Comparison of ENCODE assay signal across 9 cellular contexts in genomic region chr3:132730891-132731580, GRCh38. TPM values are rescaled to one million over a fixed set of nuclear protein-coding genes. Genes with fewer than 3 reads are reported as not detected.
DNase-seq lines count a peak whose midpoint lies in the region; ATAC-seq and TF ChIP-seq lines count a peak whose summit lies in the region.
"Had no signal": no experiment of that assay in that cellular context is flagged by ENCODE, and none has a peak within 500 bp of the region (broad histone marks: within the 10 kb centered on the region; RNA-seq: fewer than 3 reads in every experiment).

No MANE protein-coding gene starts in this region.

- peaks cover 8% of the 10 kb centered on the region for H3K4me1 Mint-ChIP-seq in osteocyte (ENCODE audit: unreplicated experiment)
- H3K4me1 Mint-ChIP-seq: memory B cell had no signal

- H3K36me3 Mint-ChIP-seq in osteocyte (ENCODE audit: unreplicated experiment), result no peaks in the 10 kb centered on the region
- H3K36me3 Mint-ChIP-seq: memory B cell had no signal

- H3K4me3 ChIP-seq in epithelial cell of proximal tubule (ENCODE audit: low read depth, low read length), result no peak overlapping the region

- peaks cover 50% of the 10 kb centered on the region for H3K27me3 Mint-ChIP-seq in osteocyte (ENCODE audit: unreplicated experiment)

- no peaks in the 10 kb centered on the region for H3K9me3 Mint-ChIP-seq in osteocyte (ENCODE audit: unreplicated experiment)
- H3K9me3 Mint-ChIP-seq: memory B cell had no signal

- TF ChIP-seq CTCF in epithelial cell of proximal tubule (conservative IDR thresholded peaks at IDR 0.05; ENCODE audit: low read depth, low read length), result peak; percentile 72
- peak; percentile 79 for TF ChIP-seq CTCF in osteocyte (IDR thresholded peaks at IDR 0.05)

- no peak overlapping the region for H3K27ac Mint-ChIP-seq in osteocyte (ENCODE audit: unreplicated experiment)
- H3K27ac Mint-ChIP-seq: memory B cell had no signal

- no peak for TF ChIP-seq POLR2A in GM18505 (IDR thresholded peaks at IDR 0.05; ENCODE audit: borderline replicate concordance, extremely low read depth, insufficient read depth, insufficient read length)

- peak; percentile 57 for DNase-seq in EL
- peak; percentile 41 to 63 for DNase-seq in Kasumi-1 (lab: John Stamatoyannopoulos, UW)
- peak; percentile 73 for DNase-seq in RKO (ENCODE audit: low spot score)
- DNase-seq in epithelial cell of proximal tubule (ENCODE audit: low read depth), result no peak
- DNase-seq in osteocyte (ENCODE audit: extremely low spot score, unreplicated experiment), result no peak
- no peak for DNase-seq in KG1 (lab: John Stamatoyannopoulos, UW)
- no peak for DNase-seq in activated naive CD4-positive, alpha-beta T cell treated with anti-CD3 and anti-CD28 coated beads, Interleukin-2, amount 50 U/mL, for 16 hours

- no peak for ATAC-seq in GM18505 (IDR thresholded peaks at IDR 0.05; ENCODE audit: unreplicated experiment)

- no peak overlapping the region for H3K4me3 Mint-ChIP-seq in osteocyte (ENCODE audit: unreplicated experiment)
- H3K4me3 Mint-ChIP-seq: memory B cell had no signal

RNA-seq across cellular contexts. Expression of gene NPHP3, which starts 8.8 kb away (rescaled TPM):
- 8.9 and 19.8 TPM in 2 replicates for total RNA-seq in epithelial cell of proximal tubule
- total RNA-seq in osteocyte, result 26.4 and 27.2 TPM in 2 replicates

Comparison
In these comparisons a context has a peak if more than half of its experiments do, and no peak if none do; other contexts are left out.
1. DNase-seq: peak in EL (single experiment), Kasumi-1 (2 of 2) and RKO (single experiment); none in epithelial cell of proximal tubule (single experiment), osteocyte (single experiment), KG1 (single experiment) and activated naive CD4-positive, alpha-beta T cell treated with anti-CD3 and anti-CD28 coated beads, Interleukin-2, amount 50 U/mL, for 16 hours (single experiment).